1 cellular context compared by ENCODE assay signal in the genomic region with DNA sequence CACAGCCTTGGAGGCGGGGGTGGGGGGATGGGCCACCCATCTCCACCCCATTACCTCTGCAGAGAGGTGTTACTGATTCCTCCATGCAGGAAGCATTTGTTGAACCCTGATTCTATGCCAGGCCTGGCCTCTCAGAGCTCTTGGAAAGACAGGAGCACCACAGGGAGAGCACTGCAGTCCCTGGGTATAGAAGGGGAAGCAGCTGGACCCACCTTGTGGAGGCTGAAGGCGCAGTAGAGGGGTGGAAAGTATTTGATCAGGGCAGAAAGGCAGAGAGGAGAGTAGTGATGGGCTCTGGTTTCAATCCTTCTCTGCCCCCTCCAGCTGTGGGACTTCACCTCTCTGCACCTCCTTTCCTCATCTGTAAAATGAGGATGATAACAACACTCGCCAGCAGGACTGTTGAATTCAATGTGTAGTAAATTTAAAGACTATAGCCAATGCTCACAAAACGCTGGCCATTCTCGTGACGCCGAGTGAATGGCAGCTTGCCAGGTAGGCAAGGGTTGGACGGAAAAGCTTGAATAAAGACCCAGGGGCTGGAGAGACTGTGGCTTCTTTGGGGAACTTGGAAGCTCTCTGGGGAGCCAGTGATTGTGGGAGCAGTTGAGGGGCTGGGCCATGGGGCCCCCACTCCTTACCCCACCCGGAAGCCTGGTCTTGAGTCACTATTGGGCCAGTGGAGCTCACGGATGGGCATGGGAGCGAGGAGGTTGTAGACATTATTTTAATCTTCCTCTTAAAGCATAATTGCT.
TF ChIP-seq lines count a peak whose summit lies in the region.

No MANE protein-coding gene starts in this region.

TF ChIP-seq in K562, 482 proteins besides CTCF, POLR2A, EP300 and RAD21:
- TF ChIP-seq NFIC (IDR thresholded peaks at IDR 0.05) (peak; percentile 52; the same call in 1 of the 2 replicates), ZNF212 (CRISPR knock-in tag; IDR thresholded peaks at IDR 0.05) (no peak), NUFIP1 (IDR thresholded peaks at IDR 0.05; ENCODE audit: partially characterized antibody) (no peak)
